In the genomic region with DNA sequence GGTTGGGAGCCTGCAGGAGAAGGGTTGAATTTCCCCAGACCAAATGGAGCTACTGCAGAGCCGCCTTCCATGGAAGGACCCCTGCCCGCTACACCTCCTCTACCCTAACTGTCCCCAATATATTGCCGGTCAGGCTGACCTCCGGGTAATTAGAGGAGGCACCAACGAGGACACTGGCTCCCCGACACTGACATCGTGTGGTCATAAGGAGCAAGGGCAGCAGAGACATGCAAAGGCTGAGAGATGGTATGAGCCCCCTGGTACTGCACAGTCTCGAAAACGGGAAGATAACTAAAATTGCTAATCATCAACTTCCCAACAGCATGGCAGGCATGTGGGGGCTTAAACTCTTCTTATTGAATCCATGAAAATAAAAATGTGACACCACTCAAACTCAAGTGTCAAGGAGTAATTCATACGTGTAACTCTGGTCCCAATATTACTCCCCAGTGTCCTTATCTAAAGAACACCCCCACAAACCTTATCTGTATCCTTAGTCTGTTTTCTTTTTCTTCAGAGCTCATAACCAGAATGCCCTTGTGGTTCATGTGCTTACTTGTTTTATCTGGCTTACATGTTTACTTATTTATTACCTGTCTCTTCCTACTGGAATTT, we compare ENCODE assay signal across 8 cellular contexts. TPM values are rescaled to one million over a fixed set of nuclear protein-coding genes. Genes with fewer than 3 reads are reported as not detected.
DNase-seq lines count a peak whose midpoint lies in the region; ATAC-seq lines count a peak whose summit lies in the region.

No MANE protein-coding gene starts in this region.

- peak; percentile 59 for ATAC-seq in GM19023 (IDR thresholded peaks at IDR 0.05; ENCODE audit: unreplicated experiment)
- peak; percentile 59 for ATAC-seq in HG03095 (IDR thresholded peaks at IDR 0.05; ENCODE audit: unreplicated experiment)
- peak; percentile 52 for ATAC-seq in activated CD8-positive, alpha-beta T cell treated with anti-CD3 and anti-CD28 coated beads, Interleukin-2, amount 10 ng/mL, durations not matched to agents 7 days and 5 days
- no peak for ATAC-seq in HG03457 (IDR thresholded peaks at IDR 0.05; ENCODE audit: unreplicated experiment)

- H3K27me3 Mint-ChIP-seq in activated CD8-positive, alpha-beta T cell treated with anti-CD3 and anti-CD28 coated beads, Interleukin-2, amount 10 ng/mL, durations not matched to agents 7 days and 5 days (ENCODE audit: low read depth): peaks cover 37% of the 10 kb centered on the region

- DNase-seq in COR-L47 (lab: John Stamatoyannopoulos, UW) (peak; percentile 30), NCI-H345 (lab: John Stamatoyannopoulos, UW) (peak; percentile 55), globus pallidus (ENCODE audit: low spot score) (peak; percentile 36), pons (ENCODE audit: low spot score) (peak; percentile 46)
- DNase-seq in activated CD8-positive, alpha-beta T cell treated with anti-CD3 and anti-CD28 coated beads, Interleukin-2, amount 10 ng/mL, durations not matched to agents 7 days and 5 days: peak; percentile 48

- no peak overlapping the region for H3K27ac Mint-ChIP-seq in activated CD8-positive, alpha-beta T cell treated with anti-CD3 and anti-CD28 coated beads, Interleukin-2, amount 10 ng/mL, durations not matched to agents 7 days and 5 days

- no peaks in the 10 kb centered on the region for H3K9me3 Mint-ChIP-seq in activated CD8-positive, alpha-beta T cell treated with anti-CD3 and anti-CD28 coated beads, Interleukin-2, amount 10 ng/mL, durations not matched to agents 7 days and 5 days (ENCODE audit: insufficient read depth)

- H3K4me3 Mint-ChIP-seq in activated CD8-positive, alpha-beta T cell treated with anti-CD3 and anti-CD28 coated beads, Interleukin-2, amount 10 ng/mL, durations not matched to agents 7 days and 5 days: no peak overlapping the region

- POLR2A ChIA-PET in activated CD8-positive, alpha-beta T cell treated with anti-CD3 and anti-CD28 coated beads, Interleukin-2, amount 10 ng/mL, durations not matched to agents 7 days and 5 days (lab: Charles Lee): no interaction called here

- no peaks in the 10 kb centered on the region for H3K36me3 Mint-ChIP-seq in activated CD8-positive, alpha-beta T cell treated with anti-CD3 and anti-CD28 coated beads, Interleukin-2, amount 10 ng/mL, durations not matched to agents 7 days and 5 days (ENCODE audit: low read depth)

- H3K4me1 Mint-ChIP-seq in activated CD8-positive, alpha-beta T cell treated with anti-CD3 and anti-CD28 coated beads, Interleukin-2, amount 10 ng/mL, durations not matched to agents 7 days and 5 days (ENCODE audit: low read depth): peaks cover 13% of the 10 kb centered on the region

- CTCF ChIA-PET in activated CD8-positive, alpha-beta T cell treated with anti-CD3 and anti-CD28 coated beads, Interleukin-2, amount 10 ng/mL, durations not matched to agents 7 days and 5 days (lab: Charles Lee): interaction anchor here (0.7 to 5.1 kb wide), 14 partner anchors 9 to 294 kb away, joined by 3 to 28 read pairs (median 6); partner anchors contain the start of gene FHIP1B

RNA-seq across cellular contexts. Expression of gene CAVIN3, which starts 4.4 kb away (rescaled TPM):
- 1 to 10 TPM; 1.0 to 1.2 TPM for total RNA-seq in activated CD8-positive, alpha-beta T cell treated with anti-CD3 and anti-CD28 coated beads, Interleukin-2, amount 10 ng/mL, durations not matched to agents 7 days and 5 days

RNA-seq across cellular contexts. Expression of gene CCKBR, which starts 56.3 kb away (rescaled TPM):
- total RNA-seq in activated CD8-positive, alpha-beta T cell treated with anti-CD3 and anti-CD28 coated beads, Interleukin-2, amount 10 ng/mL, durations not matched to agents 7 days and 5 days: not detected
